Comparison of ENCODE assay signal across 8 cellular contexts in genomic region chr1:36151845-36152203, GRCh38.
DNase-seq lines count a peak whose midpoint lies in the region; ATAC-seq and TF ChIP-seq lines count a peak whose summit lies in the region.

No MANE protein-coding gene starts in this region.

- no peaks in the 10 kb centered on the region for H3K27me3 ChIP-seq in HL-60 (ENCODE audit: insufficient read depth, poor library complexity, severe bottlenecking)

- no peak overlapping the region for H3K4me3 ChIP-seq in HL-60 (replicated peaks; ENCODE audit: insufficient read depth, low read length)

- ATAC-seq in HG03196 (IDR thresholded peaks at IDR 0.05; ENCODE audit: unreplicated experiment): no peak

- DNase-seq in HL-60 (ENCODE audit: low read depth in 1 of 2, low spot score in 1 of 2) (peak in 1 of 2 experiments; percentile 32), epithelial cell of prostate (ENCODE audit: low read depth, low spot score) (no peak), anterior cingulate cortex (lab: John Stamatoyannopoulos, UW) (no peak), DMS53 treated with DMSO at 0.1 percent for 48 hours (lab: John Stamatoyannopoulos, UW; ENCODE audit: unreplicated experiment) (no peak), NCI-H526 treated with DMSO at 0.1 percent for 48 hours (lab: John Stamatoyannopoulos, UW) (no peak)
- peak; percentile 46 for DNase-seq in activated CD4-positive, alpha-beta T cell treated with anti-CD3 and anti-CD28 coated beads, Interleukin-2, amount 50 U/mL, for 1 hour
- peak; percentile 53 for DNase-seq in stimulated activated CD4-positive, alpha-beta T cell treated with anti-CD3 and anti-CD28 coated beads, Interleukin-4, amount 100 ng/mL, for 1 hour

- no peak for TF ChIP-seq CTCF in HL-60 (IDR thresholded peaks at IDR 0.05; ENCODE audit: insufficient read depth, low read length)

- H3K27ac ChIP-seq in HL-60 (replicated peaks) (peak overlapping the region; percentile 70; the same call in 1 of the 2 replicates), epithelial cell of prostate (peak overlapping the region; percentile 100)

Comparison
In these comparisons a context has a peak if more than half of its experiments do, and no peak if none do; other contexts are left out.
1. DNase-seq: peak in activated CD4-positive, alpha-beta T cell treated with anti-CD3 and anti-CD28 coated beads, Interleukin-2, amount 50 U/mL, for 1 hour (single experiment) and stimulated activated CD4-positive, alpha-beta T cell treated with anti-CD3 and anti-CD28 coated beads, Interleukin-4, amount 100 ng/mL, for 1 hour (single experiment); none in epithelial cell of prostate (single experiment), anterior cingulate cortex (0 of 58), DMS53 treated with DMSO at 0.1 percent for 48 hours (single experiment) and NCI-H526 treated with DMSO at 0.1 percent for 48 hours (single experiment).